In the genomic region with DNA sequence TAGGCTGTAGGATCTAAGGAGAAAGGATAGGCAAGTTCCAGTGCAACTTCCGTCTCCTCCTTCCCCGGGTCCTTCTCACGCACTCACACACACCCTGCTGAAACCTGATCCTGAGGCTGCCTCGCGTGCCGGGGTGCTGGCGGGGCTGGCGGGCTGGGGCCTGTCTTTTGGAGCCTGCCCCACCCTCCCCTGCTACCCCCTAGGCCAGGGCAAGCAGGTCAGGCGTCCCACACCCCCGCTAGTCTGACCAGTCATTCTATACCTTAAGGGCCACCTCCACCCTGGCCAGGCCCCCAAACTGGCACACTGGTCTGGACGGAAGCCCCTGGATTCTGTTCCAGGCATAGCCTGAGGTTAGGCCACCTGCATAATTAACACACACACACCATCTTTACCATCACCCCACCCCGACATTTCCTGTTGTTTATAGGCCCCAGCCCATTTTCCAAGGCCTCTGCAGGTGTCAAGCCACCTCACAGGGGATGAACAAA, we compare ENCODE assay signal across 16 cellular contexts. TPM values are rescaled to one million over a fixed set of nuclear protein-coding genes. Genes with fewer than 3 reads are reported as not detected.
DNase-seq lines count a peak whose midpoint lies in the region; ATAC-seq, FAIRE-seq and TF ChIP-seq lines count a peak whose summit lies in the region.
"Had no signal": no experiment of that assay in that cellular context is flagged by ENCODE, and none has a peak within 500 bp of the region (broad histone marks: within the 10 kb centered on the region; RNA-seq: fewer than 3 reads in every experiment).

No MANE protein-coding gene starts in this region.

- H3K36me3 ChIP-seq in Caco-2 (ENCODE audit: control insufficient read depth, insufficient read depth, low read length): no peaks in the 10 kb centered on the region
- no peaks in the 10 kb centered on the region for H3K36me3 ChIP-seq in bronchial epithelial cell (ENCODE audit: control insufficient read depth, insufficient read depth, low read length)
- H3K36me3 ChIP-seq: MG63, thoracic aorta had no signal

- intact Hi-C loops in Caco-2 (cut with micrococcal nuclease; ENCODE audit: unreplicated experiment): no loop called here
- intact Hi-C loops in left colon (cut with DNase I, micrococcal nuclease): no loop called here

- H3K4me1 Mint-ChIP-seq in Caco-2 (ENCODE audit: low read depth, unreplicated experiment): peaks cover 5% of the 10 kb centered on the region
- peaks cover 4% of the 10 kb centered on the region for H3K4me1 Mint-ChIP-seq in activated CD4-positive, alpha-beta T cell treated with anti-CD3 and anti-CD28 coated beads, Interleukin-2, amount 10 ng/mL, durations not matched to agents 7 days and 5 days

- peak overlapping the region; percentile 21 for H3K4me3 Mint-ChIP-seq in Caco-2 (ENCODE audit: unreplicated experiment)
- H3K4me3 Mint-ChIP-seq in activated CD4-positive, alpha-beta T cell treated with anti-CD3 and anti-CD28 coated beads, Interleukin-2, amount 10 ng/mL, durations not matched to agents 7 days and 5 days: no peak overlapping the region

- no peaks in the 10 kb centered on the region for H3K27me3 Mint-ChIP-seq in Caco-2 (ENCODE audit: insufficient read depth, unreplicated experiment)
- H3K27me3 Mint-ChIP-seq in activated CD4-positive, alpha-beta T cell treated with anti-CD3 and anti-CD28 coated beads, Interleukin-2, amount 10 ng/mL, durations not matched to agents 7 days and 5 days: no peaks in the 10 kb centered on the region

- FAIRE-seq in bronchial epithelial cell (lab: Jason Lieb, UNC): no peak

- H3K4me3 ChIP-seq in Caco-2 (ENCODE audit: low read depth, low read length) (no peak overlapping the region), bronchial epithelial cell (ENCODE audit: low read depth, low read length) (no peak overlapping the region)
- H3K4me3 ChIP-seq: esophagus muscularis mucosa, GM23248, MG63, thoracic aorta had no signal

- BruUV-seq in Caco-2 (replicated peaks; lab: Mats Ljungman, UMichigan): no TSS peak

- H3K36me3 Mint-ChIP-seq in Caco-2 (ENCODE audit: insufficient read depth, unreplicated experiment): no peaks in the 10 kb centered on the region
- H3K36me3 Mint-ChIP-seq in activated CD4-positive, alpha-beta T cell treated with anti-CD3 and anti-CD28 coated beads, Interleukin-2, amount 10 ng/mL, durations not matched to agents 7 days and 5 days (ENCODE audit: low read depth): no peaks in the 10 kb centered on the region

- H3K9me3 ChIP-seq in Caco-2: no peaks in the 10 kb centered on the region
- H3K9me3 ChIP-seq: esophagus muscularis mucosa, MG63, thoracic aorta had no signal

- DNase-seq in Caco-2 (peak in 1 of 2 experiments; percentile 56), NCI-H146 treated with DMSO at 0.1 percent for 48 hours (lab: John Stamatoyannopoulos, UW; ENCODE audit: unreplicated experiment) (peak; percentile 11), bronchial epithelial cell (ENCODE audit: low read depth) (peak; percentile 74), left colon (peak; percentile 46 to 49), DMS114 treated with DMSO at 0.1 percent for 48 hours (lab: John Stamatoyannopoulos, UW; ENCODE audit: unreplicated experiment) (no peak), SKM-1 treated with dmso at 0.1 percent for 144 hours (lab: John Stamatoyannopoulos, UW; ENCODE audit: unreplicated experiment) (no peak), C1 segment of cervical spinal cord (lab: John Stamatoyannopoulos, UW) (no peak)
- no peak for DNase-seq in activated CD4-positive, alpha-beta T cell treated with anti-CD3 and anti-CD28 coated beads, Interleukin-2, amount 10 ng/mL, durations not matched to agents 7 days and 5 days
- DNase-seq: activated CD4-positive, CD25-positive, alpha-beta regulatory T cell treated with anti-CD3 and anti-CD28 coated beads, Interleukin-2, amount 50 U/mL, for 72 hours; Calu3; GM23248; MG63; NCI-H2227 treated with DMSO at 0.1 percent for 48 hours; PC-3 had no signal

- peak; percentile 76 for ATAC-seq in left colon
- ATAC-seq: PC-3 had no signal

- POLR2A ChIA-PET in Caco-2 (lab: Charles Lee): no interaction called here
- POLR2A ChIA-PET in activated CD4-positive, alpha-beta T cell treated with anti-CD3 and anti-CD28 coated beads, Interleukin-2, amount 10 ng/mL, durations not matched to agents 7 days and 5 days (lab: Charles Lee): no interaction called here

- peak overlapping the region; percentile 66 for H3K27ac Mint-ChIP-seq in Caco-2 (ENCODE audit: unreplicated experiment)
- H3K27ac Mint-ChIP-seq in activated CD4-positive, alpha-beta T cell treated with anti-CD3 and anti-CD28 coated beads, Interleukin-2, amount 10 ng/mL, durations not matched to agents 7 days and 5 days: no peak overlapping the region

- CTCF ChIA-PET in Caco-2 (lab: Charles Lee): no interaction called here
- CTCF ChIA-PET in activated CD4-positive, alpha-beta T cell treated with anti-CD3 and anti-CD28 coated beads, Interleukin-2, amount 10 ng/mL, durations not matched to agents 7 days and 5 days (lab: Charles Lee): interaction anchor here (1.1 to 1.7 kb wide), 2 partner anchors 24 to 49 kb away, joined by 3 to 5 read pairs; no protein-coding TSS in a partner anchor

- TF ChIP-seq CTCF in Caco-2 (IDR thresholded peaks at IDR 0.05; ENCODE audit: insufficient read depth in 1 of 2, low read depth in 1 of 2, low read length in 1 of 2, severe bottlenecking in 1 of 2, unreplicated experiment in 1 of 2) (no peak), bronchial epithelial cell (IDR thresholded peaks at IDR 0.05; ENCODE audit: insufficient read depth, low read length, severe bottlenecking) (no peak)

- H3K27me3 ChIP-seq in Caco-2 (replicated peaks; ENCODE audit: control insufficient read depth, insufficient read depth, low read length): no peaks in the 10 kb centered on the region
- H3K27me3 ChIP-seq in bronchial epithelial cell (ENCODE audit: control insufficient read depth, insufficient read depth, low read length): no peaks in the 10 kb centered on the region
- H3K27me3 ChIP-seq: esophagus muscularis mucosa, MG63 had no signal

- H3K9me3 Mint-ChIP-seq in Caco-2 (ENCODE audit: unreplicated experiment): no peaks in the 10 kb centered on the region
- no peaks in the 10 kb centered on the region for H3K9me3 Mint-ChIP-seq in activated CD4-positive, alpha-beta T cell treated with anti-CD3 and anti-CD28 coated beads, Interleukin-2, amount 10 ng/mL, durations not matched to agents 7 days and 5 days

- no peaks in the 10 kb centered on the region for H3K4me1 ChIP-seq in Caco-2

RNA-seq across cellular contexts. Expression of a gene that starts 48.2 kb away (rescaled TPM):
- total RNA-seq in Caco-2 (2022) (0.26 TPM in 1 of 2 replicates, not detected in the other), bronchial epithelial cell (8.7 and 20.1 TPM in 2 replicates), left colon (10 to 100 TPM in 1 of 2 donors, 1 to 10 TPM in 1; 5.3 to 11.1 TPM)
- total RNA-seq in activated CD4-positive, alpha-beta T cell treated with anti-CD3 and anti-CD28 coated beads, Interleukin-2, amount 10 ng/mL, durations not matched to agents 7 days and 5 days: under 1 TPM; 0.10 to 0.52 TPM

Comparison
In these comparisons a context has a peak if more than half of its experiments do, and no peak if none do; other contexts are left out.
1. DNase-seq: peak in NCI-H146 treated with DMSO at 0.1 percent for 48 hours (single experiment), bronchial epithelial cell (single experiment) and left colon (2 of 2); none in activated CD4-positive, alpha-beta T cell treated with anti-CD3 and anti-CD28 coated beads, Interleukin-2, amount 10 ng/mL, durations not matched to agents 7 days and 5 days (single experiment), DMS114 treated with DMSO at 0.1 percent for 48 hours (single experiment), SKM-1 treated with dmso at 0.1 percent for 144 hours (single experiment) and C1 segment of cervical spinal cord (0 of 14).